Comparison of ENCODE assay signal across 26 cellular contexts in genomic region chr7:90540406-90540805, GRCh38.
"Had no signal": no experiment of that assay in that cellular context is flagged by ENCODE, and none has a peak within 500 bp of the region (broad histone marks: within the 10 kb centered on the region; RNA-seq: fewer than 3 reads in every experiment).

No MANE protein-coding gene starts in this region.

- H3K4me1 Mint-ChIP-seq: stimulated activated effector memory CD8-positive, alpha-beta T cell treated with anti-CD3 and anti-CD28 coated beads, Interleukin-12 subunit alpha, Interleukin-12 subunit beta, amount 100 ng/mL, for 72 hours had no signal

- H3K4me3 Mint-ChIP-seq: activated naive CD8-positive, alpha-beta T cell; stimulated activated effector memory CD8-positive, alpha-beta T cell treated with anti-CD3 and anti-CD28 coated beads, Interleukin-12 subunit alpha, Interleukin-12 subunit beta, amount 100 ng/mL, for 72 hours; stimulated activated naive CD8-positive, alpha-beta T cell treated with anti-CD3 and anti-CD28 coated beads, Interleukin-15, Interleukin-2, amounts not matched to agents 100 ng/mL and 50 ng/mL, for 24 hours had no signal

- H3K36me3 ChIP-seq: gastrocnemius medialis, ovary, sigmoid colon, thoracic aorta, upper lobe of left lung, vagina had no signal

- H3K4me3 ChIP-seq: gastrocnemius medialis, ovary, sigmoid colon, thoracic aorta, upper lobe of left lung, vagina had no signal

- H3K27ac Mint-ChIP-seq: activated naive CD8-positive, alpha-beta T cell; naive B cell; progenitor cell of endocrine pancreas; stimulated activated effector memory CD8-positive, alpha-beta T cell treated with anti-CD3 and anti-CD28 coated beads, Interleukin-12 subunit alpha, Interleukin-12 subunit beta, amount 100 ng/mL, for 72 hours; stimulated activated naive CD8-positive, alpha-beta T cell treated with anti-CD3 and anti-CD28 coated beads, Interleukin-15, Interleukin-2, amounts not matched to agents 100 ng/mL and 50 ng/mL, for 24 hours had no signal

- H3K9me3 Mint-ChIP-seq: naive B cell; stimulated activated naive CD8-positive, alpha-beta T cell treated with anti-CD3 and anti-CD28 coated beads, Interleukin-15, Interleukin-2, amounts not matched to agents 100 ng/mL and 50 ng/mL, for 24 hours had no signal

- H3K4me1 ChIP-seq: gastrocnemius medialis, sigmoid colon, upper lobe of left lung, vagina had no signal

- H3K36me3 Mint-ChIP-seq: activated naive CD8-positive, alpha-beta T cell; naive B cell; stimulated activated effector memory CD8-positive, alpha-beta T cell treated with anti-CD3 and anti-CD28 coated beads, Interleukin-12 subunit alpha, Interleukin-12 subunit beta, amount 100 ng/mL, for 72 hours had no signal

- H3K27me3 ChIP-seq: gastrocnemius medialis, ovary, sigmoid colon, upper lobe of left lung, vagina had no signal

- H3K9me3 ChIP-seq: gastrocnemius medialis, ovary, sigmoid colon, thoracic aorta, upper lobe of left lung, vagina had no signal

- DNase-seq: activated CD4-positive, alpha-beta T cell treated with anti-CD3 and anti-CD28 coated beads for 4 hours; activated CD4-positive, alpha-beta T cell treated with anti-CD3 and anti-CD28 coated beads, Interleukin-2, amount 50 U/mL, for 4 hours; activated CD8-positive, alpha-beta memory T cell treated with anti-CD3 and anti-CD28 coated beads for 24 hours; activated effector memory CD4-positive, alpha-beta T cell treated with Interleukin-2 at 50 U/mL for 16 hours; activated naive CD4-positive, alpha-beta T cell treated with Interleukin-2 at 50 U/mL for 16 hours; anterior cingulate cortex; effector CD8-positive, alpha-beta T cell; erythroblast; gastrocnemius medialis; glutamatergic neuron; islet precursor cell; left ventricle myocardium superior; naive B cell; ovary; retina; sigmoid colon; small intestine; stimulated activated CD4-positive, alpha-beta T cell treated with anti-CD3 and anti-CD28 coated beads, Interleukin-4, amount 100 ng/mL, for 24 hours; upper lobe of left lung had no signal

- H3K27ac ChIP-seq: gastrocnemius medialis, ovary, sigmoid colon, thoracic aorta, upper lobe of left lung, vagina, VCaP had no signal

- ATAC-seq: gastrocnemius medialis; left ventricle myocardium superior; stimulated activated effector memory CD8-positive, alpha-beta T cell treated with anti-CD3 and anti-CD28 coated beads, Interleukin-12 subunit alpha, Interleukin-12 subunit beta, amount 100 ng/mL, for 72 hours had no signal
